Comparison of ENCODE assay signal across 31 cellular contexts in the genomic region with DNA sequence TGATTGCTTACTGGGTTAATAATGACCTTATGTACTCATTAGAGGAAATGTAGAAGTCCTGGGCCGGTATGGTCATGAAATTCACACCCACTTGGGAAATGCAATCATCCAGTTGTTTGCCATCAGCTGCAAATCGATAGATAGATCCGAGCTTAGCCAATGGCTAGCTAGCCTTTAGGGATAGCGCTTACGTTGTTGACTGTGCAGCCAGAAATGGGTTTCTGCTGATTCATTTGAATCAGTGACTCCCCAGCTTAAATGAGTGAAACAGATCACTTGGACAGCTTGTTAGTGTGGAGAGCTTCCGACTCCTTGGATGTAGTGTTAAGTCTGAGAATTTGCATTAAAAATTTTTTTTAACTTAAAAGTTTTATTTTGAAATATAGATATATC. TPM values are rescaled to one million over a fixed set of nuclear protein-coding genes. Genes with fewer than 3 reads are reported as not detected.
A peak's percentile ranks its signal among the peaks of the same experiment; 100 is the strongest.
DNase-seq lines count a peak whose midpoint lies in the region; ATAC-seq and TF ChIP-seq lines count a peak whose summit lies in the region.
"Had no signal": no experiment of that assay in that cellular context is flagged by ENCODE, and none has a peak within 500 bp of the region (broad histone marks: within the 10 kb centered on the region; RNA-seq: fewer than 3 reads in every experiment).

No MANE protein-coding gene starts in this region.

- no peaks in the 10 kb centered on the region for H3K27me3 ChIP-seq in suprapubic skin

- TF ChIP-seq POLR2A in suprapubic skin (IDR thresholded peaks at IDR 0.05), result no peak

- H3K4me1 Mint-ChIP-seq in osteocyte (ENCODE audit: unreplicated experiment), result peaks cover 39% of the 10 kb centered on the region

- no peaks in the 10 kb centered on the region for H3K36me3 Mint-ChIP-seq in osteocyte (ENCODE audit: unreplicated experiment)
- H3K36me3 Mint-ChIP-seq: activated CD4-positive, alpha-beta memory T cell treated with anti-CD3 and anti-CD28 coated beads for 36 hours; activated naive CD8-positive, alpha-beta T cell treated with anti-CD3 and anti-CD28 coated beads, Interleukin-2, amount 10 ng/mL, durations not matched to agents 7 days and 5 days; brain; memory B cell; naive thymus-derived CD4-positive, alpha-beta T cell; type B pancreatic cell had no signal

- no peaks in the 10 kb centered on the region for H3K36me3 ChIP-seq in suprapubic skin

- TF ChIP-seq CTCF in fibroblast of mammary gland (conservative IDR thresholded peaks at IDR 0.05; ENCODE audit: control insufficient read depth, insufficient read depth, low read depth, low read length) (no peak), osteocyte (IDR thresholded peaks at IDR 0.05) (no peak), suprapubic skin (IDR thresholded peaks at IDR 0.05) (no peak)

- H3K9me3 ChIP-seq in suprapubic skin, result no peaks in the 10 kb centered on the region

- TF ChIP-seq EP300 in suprapubic skin (IDR thresholded peaks at IDR 0.05), result no peak

- H3K27ac Mint-ChIP-seq in osteocyte (ENCODE audit: unreplicated experiment), result peak overlapping the region; percentile 81
- H3K27ac Mint-ChIP-seq: activated CD4-positive, alpha-beta memory T cell treated with anti-CD3 and anti-CD28 coated beads for 36 hours; activated naive CD8-positive, alpha-beta T cell treated with anti-CD3 and anti-CD28 coated beads, Interleukin-2, amount 10 ng/mL, durations not matched to agents 7 days and 5 days; activated T-helper 2 cell treated with anti-CD3 and anti-CD28 coated beads, Interferon-gamma antibody, Interleukin-2, Interleukin-4, amounts not matched to agents 10 μg/mL and 5 μg/mL and 100 μg/mL, durations not matched to agents 14 hours and 24 hours and 36 hours; CD4-positive, alpha-beta T cell; memory B cell; naive thymus-derived CD4-positive, alpha-beta T cell; type B pancreatic cell had no signal

- peaks cover 19% of the 10 kb centered on the region for H3K4me1 ChIP-seq in suprapubic skin

- WGBS in suprapubic skin, result 65% methylated on average over 6 of the region's 6 CpGs

- H3K4me3 ChIP-seq in fibroblast of mammary gland (ENCODE audit: control insufficient read depth, low read depth, low read length) (no peak overlapping the region), suprapubic skin (no peak overlapping the region)

- no peak for ATAC-seq in GM18511 (IDR thresholded peaks at IDR 0.05; ENCODE audit: unreplicated experiment)
- ATAC-seq in GM21786 (IDR thresholded peaks at IDR 0.05; ENCODE audit: unreplicated experiment), result no peak
- ATAC-seq: esophagus mucosa; naive thymus-derived CD4-positive, alpha-beta T cell; Panc1 had no signal

- peak overlapping the region; percentile 90 for H3K27ac ChIP-seq in suprapubic skin
- H3K27ac ChIP-seq: 22Rv1 had no signal

- H3K4me3 Mint-ChIP-seq in osteocyte (ENCODE audit: unreplicated experiment), result no peak overlapping the region
- H3K4me3 Mint-ChIP-seq: activated CD4-positive, alpha-beta memory T cell treated with anti-CD3 and anti-CD28 coated beads for 36 hours; activated naive CD8-positive, alpha-beta T cell treated with anti-CD3 and anti-CD28 coated beads, Interleukin-2, amount 10 ng/mL, durations not matched to agents 7 days and 5 days; CD4-positive, alpha-beta T cell; memory B cell; naive thymus-derived CD4-positive, alpha-beta T cell; type B pancreatic cell had no signal

- H3K27me3 Mint-ChIP-seq in osteocyte (ENCODE audit: unreplicated experiment), result no peaks in the 10 kb centered on the region

- DNase-seq in NCI-H82 (lab: John Stamatoyannopoulos, UW) (peak; percentile 61), NCI-H82 treated with DMSO at 0.1 percent for 48 hours (lab: John Stamatoyannopoulos, UW; ENCODE audit: unreplicated experiment) (no peak), fibroblast of mammary gland (ENCODE audit: low read depth) (peak; percentile 79), osteocyte (ENCODE audit: extremely low spot score, unreplicated experiment) (no peak), suprapubic skin (ENCODE audit: low spot score in 2 of 2) (no peak), NCI-H2171 treated with DMSO at 0.1 percent for 48 hours (lab: John Stamatoyannopoulos, UW) (no peak)
- DNase-seq: activated CD4-positive, alpha-beta memory T cell treated with anti-CD3 and anti-CD28 coated beads for 36 hours; activated CD8-positive, alpha-beta memory T cell treated with anti-CD3 and anti-CD28 coated beads, Interleukin-2, amount 50 U/mL, for 48 hours; activated naive CD8-positive, alpha-beta T cell treated with anti-CD3 and anti-CD28 coated beads, Interleukin-2, amount 10 ng/mL, durations not matched to agents 7 days and 5 days; CD4-positive, alpha-beta T cell; DMS 273 treated with DMSO at 0.1 percent for 48 hours; effector memory CD4-positive, alpha-beta T cell; HFFc6; KG1; naive thymus-derived CD4-positive, alpha-beta T cell; NCI-H1436; NK-92 treated with Interleukin-12 subunit alpha and Interleukin-12 subunit beta, amount 100 ng/mL, for 24 hours; occipital lobe; retina; SIG-M5; stimulated activated naive CD4-positive, alpha-beta T cell treated with Interleukin-2 at 50 U/mL for 16 hours; T-helper 1 cell had no signal

- no peaks in the 10 kb centered on the region for H3K9me3 Mint-ChIP-seq in osteocyte (ENCODE audit: unreplicated experiment)
- H3K9me3 Mint-ChIP-seq: activated CD4-positive, alpha-beta memory T cell treated with anti-CD3 and anti-CD28 coated beads for 36 hours; activated naive CD8-positive, alpha-beta T cell treated with anti-CD3 and anti-CD28 coated beads, Interleukin-2, amount 10 ng/mL, durations not matched to agents 7 days and 5 days; activated T-helper 2 cell treated with anti-CD3 and anti-CD28 coated beads, Interferon-gamma antibody, Interleukin-2, Interleukin-4, amounts not matched to agents 10 μg/mL and 5 μg/mL and 100 μg/mL, durations not matched to agents 14 hours and 24 hours and 36 hours; CD4-positive, alpha-beta T cell; HFFc6; memory B cell; type B pancreatic cell had no signal

RNA-seq across cellular contexts. Expression of gene IL17D, which starts 11.8 kb away (rescaled TPM):
- total RNA-seq in osteocyte, result 8.6 and 10.7 TPM in 2 replicates
- 1 to 10 TPM in 1 of 4 donors, under 1 TPM in 3; 0.26 to 1.5 (median 0.50) TPM for total RNA-seq in suprapubic skin
- total RNA-seq: activated naive CD8-positive, alpha-beta T cell treated with anti-CD3 and anti-CD28 coated beads, Interleukin-2, amount 10 ng/mL, durations not matched to agents 7 days and 5 days had no signal

RNA-seq across cellular contexts. Expression of gene EEF1AKMT1, which starts 58.4 kb away (rescaled TPM):
- 8.8 and 10.8 TPM in 2 replicates for total RNA-seq in osteocyte
- total RNA-seq in suprapubic skin, result 10 to 100 TPM in 1 of 4 donors, 1 to 10 TPM in 3; 2.0 to 24.7 (median 4.7) TPM

Comparison
In these comparisons a context has a peak if more than half of its experiments do, and no peak if none do; other contexts are left out.
1. DNase-seq: peak in NCI-H82 (single experiment) and fibroblast of mammary gland (single experiment); none in NCI-H82 treated with DMSO at 0.1 percent for 48 hours (single experiment), osteocyte (single experiment), suprapubic skin (0 of 2) and NCI-H2171 treated with DMSO at 0.1 percent for 48 hours (single experiment).